ENCODE assay signal across 1 cellular context in genomic region chr16:3596101-3596861, GRCh38.
TF ChIP-seq lines count a peak whose summit lies in the region.

No MANE protein-coding gene starts in this region.

TF ChIP-seq in K562, 482 proteins besides CTCF, POLR2A, EP300 and RAD21:
- TF ChIP-seq EZH2 (IDR thresholded peaks at IDR 0.05; ENCODE audit: borderline replicate concordance, low read depth, low read length) (no peak), ZBTB33 (CRISPR knock-in tag; IDR thresholded peaks at IDR 0.05) (no peak), ZNF639 (CRISPR knock-in tag; conservative IDR thresholded peaks at IDR 0.05 in 1 of 2, IDR thresholded peaks at IDR 0.05 in 1 of 2) (no peak), POLR2G (IDR thresholded peaks at IDR 0.05; ENCODE audit: low read depth, low read length) (peak; percentile 28; the same call in 1 of the 2 replicates), SMARCB1 (IDR thresholded peaks at IDR 0.05; ENCODE audit: insufficient read length, low read depth) (no peak), MGA (IDR thresholded peaks at IDR 0.05) (no peak), SETDB1 (IDR thresholded peaks at IDR 0.05; ENCODE audit: low read length) (no peak)
